23 cellular contexts compared by ENCODE assay signal in the genomic region with DNA sequence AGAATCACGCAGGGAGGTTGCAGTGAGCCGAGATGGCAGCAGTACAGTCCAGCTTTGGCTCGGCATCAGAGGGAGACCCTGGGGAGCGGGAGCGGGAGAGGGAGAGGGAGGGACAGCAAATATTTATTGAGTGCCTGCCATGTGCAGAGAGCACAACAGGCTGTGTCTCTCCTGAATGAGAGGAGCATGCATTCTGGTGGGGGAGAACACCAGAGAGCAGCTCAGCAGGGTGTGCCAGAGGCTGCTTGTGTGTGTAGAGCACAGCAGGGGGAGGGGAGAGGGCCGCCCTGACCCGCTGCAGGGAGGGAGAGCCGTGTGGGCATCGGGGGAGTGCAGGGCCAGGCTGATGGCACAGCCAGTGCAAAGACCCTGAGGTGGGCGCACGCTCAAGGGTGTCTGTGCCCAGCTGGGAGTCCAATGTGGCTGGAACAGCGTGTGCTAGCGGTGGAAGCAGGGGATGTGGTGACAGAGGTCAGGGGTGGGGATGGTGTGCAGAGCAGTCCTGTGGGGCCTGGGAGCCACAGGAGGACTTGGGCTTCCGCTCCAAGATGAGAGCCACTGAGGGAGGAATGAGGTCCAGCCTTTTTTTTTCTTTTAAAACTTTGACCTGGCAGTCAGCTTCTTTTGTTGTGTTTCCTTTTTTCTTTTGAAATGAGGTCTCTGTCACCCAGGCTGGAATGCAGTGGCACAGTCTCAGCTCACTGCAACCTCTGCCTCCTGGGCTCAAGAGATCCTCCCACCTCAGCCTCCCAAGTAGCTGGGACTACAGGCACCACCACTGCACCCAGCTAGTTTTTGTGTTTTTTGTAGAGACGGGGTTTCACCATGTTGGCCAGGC. TPM values are rescaled to one million over a fixed set of nuclear protein-coding genes. Genes with fewer than 3 reads are reported as not detected.
A peak's percentile ranks its signal among the peaks of the same experiment; 100 is the strongest.
DNase-seq lines count a peak whose midpoint lies in the region; ATAC-seq, FAIRE-seq and TF ChIP-seq lines count a peak whose summit lies in the region.
"Had no signal": no experiment of that assay in that cellular context is flagged by ENCODE, and none has a peak within 500 bp of the region (broad histone marks: within the 10 kb centered on the region; RNA-seq: fewer than 3 reads in every experiment).

No MANE protein-coding gene starts in this region.

- no peak overlapping the region for H4K91ac ChIP-seq in mesenchymal stem cell (ENCODE audit: low read length)

- peaks cover 17% of the 10 kb centered on the region for H3K9me3 Mint-ChIP-seq in GM23338
- H3K9me3 Mint-ChIP-seq: activated CD8-positive, alpha-beta T cell treated with anti-CD3 and anti-CD28 coated beads for 36 hours; CD8-positive, alpha-beta T cell; naive thymus-derived CD8-positive, alpha-beta T cell had no signal

- POLR2A ChIA-PET in HEK293 (lab: Yijun Ruan, JAX) (interaction anchor here (0.6 kb wide), 1 partner anchor 33 kb away, joined by 8 read pairs; no protein-coding TSS in a partner anchor), K562 (lab: Yijun Ruan, JAX) (interaction anchor here (0.6 to 6.7 kb wide), 13 partner anchors 9 to 289 kb away, joined by 3 to 52 read pairs (median 4); a partner anchor contains a TSS)

- H3K27me3 Mint-ChIP-seq in GM23338 (ENCODE audit: insufficient read depth, low read depth, poor library complexity) = peaks cover 8% of the 10 kb centered on the region
- H3K27me3 Mint-ChIP-seq: activated CD8-positive, alpha-beta T cell treated with anti-CD3 and anti-CD28 coated beads for 36 hours; B cell; naive thymus-derived CD8-positive, alpha-beta T cell had no signal

- TF ChIP-seq EP300 in K562 (IDR thresholded peaks at IDR 0.05; ENCODE audit: low read length) = no peak

- FAIRE-seq in K562 (lab: Jason Lieb, UNC) = no peak
- FAIRE-seq: astrocyte, islet of Langerhans had no signal

- no peaks in the 10 kb centered on the region for H3K4me1 ChIP-seq in HEK293 (ENCODE audit: control insufficient read depth, insufficient read depth, low read length)
- H3K4me1 ChIP-seq in K562 (replicated peaks in 1 of 2; ENCODE audit: control insufficient read depth in 2 of 2, insufficient read depth in 2 of 2, low read length in 2 of 2) = peaks cover 0 to 29% of the 10 kb centered on the region in 2 experiments; a peak in 2 of 5 replicates
- H3K4me1 ChIP-seq in mesenchymal stem cell (ENCODE audit: control insufficient read depth, insufficient read depth, low read depth, low read length) = peaks cover 42% of the 10 kb centered on the region
- H3K4me1 ChIP-seq in GM23338 (ENCODE audit: insufficient read depth) = no peaks in the 10 kb centered on the region
- H3K4me1 ChIP-seq: spleen, transverse colon had no signal

- peak; percentile 4 for DNase-seq in NCI-H748 (lab: John Stamatoyannopoulos, UW; ENCODE audit: unreplicated experiment)
- no peak for DNase-seq in NCI-H748 treated with DMSO at 0.1 percent for 48 hours (lab: John Stamatoyannopoulos, UW)
- DNase-seq in K562 (ENCODE audit: extremely low read depth in 1 of 4, low spot score in 3 of 4) = peak in 1 of 4 experiments; percentile 56
- no peak for DNase-seq in mesenchymal stem cell
- DNase-seq in medulla oblongata (ENCODE audit: extremely low spot score) = no peak
- no peak for DNase-seq in GM23338 (ENCODE audit: low spot score)
- DNase-seq: activated CD4-positive, CD25-positive, alpha-beta regulatory T cell treated with anti-CD3 and anti-CD28 coated beads, Interleukin-2, amount 50 U/mL, for 72 hours; activated CD8-positive, alpha-beta T cell treated with anti-CD3 and anti-CD28 coated beads for 36 hours; activated effector memory CD4-positive, alpha-beta T cell treated with Interleukin-2 at 50 U/mL for 16 hours; CD8-positive, alpha-beta T cell; H9; IMR-90; NCI-H1048; NCI-H524 treated with DMSO at 0.1 percent for 48 hours; spleen; T-helper 1 cell; transverse colon had no signal

- no peak overlapping the region for H3K4ac ChIP-seq in mesenchymal stem cell (ENCODE audit: low read depth in 1 of 2, low read length in 2 of 2)

- no peak overlapping the region for H3K4me2 ChIP-seq in K562 (ENCODE audit: insufficient read depth, low read length)
- peak overlapping the region; percentile 29 for H3K4me2 ChIP-seq in mesenchymal stem cell (ENCODE audit: low read length, poor library complexity, severe bottlenecking)
- H3K4me2 ChIP-seq in GM23338 = no peak overlapping the region

- in situ Hi-C loops in K562 (cut with MboI) = no loop called here

- 84% methylated on average over 13 of the region's 15 CpGs for WGBS in K562 (ENCODE audit: insufficient coverage, low coverage, missing lambda C conversion rate)
- WGBS in mesenchymal stem cell = 94% methylated on average over 15 of the region's 15 CpGs

- no peak overlapping the region for H2BK120ac ChIP-seq in mesenchymal stem cell (ENCODE audit: low read depth, low read length)

- intact Hi-C loops in K562 (cut with micrococcal nuclease) = no loop called here

- no peak overlapping the region for H2BK12ac ChIP-seq in mesenchymal stem cell (ENCODE audit: low read length in 2 of 2)

- peaks cover 8% of the 10 kb centered on the region for H3K9me1 ChIP-seq in K562 (ENCODE audit: control insufficient read depth, insufficient read depth, low read length)

- CTCF ChIA-PET in HEK293 (lab: Yijun Ruan, JAX) = interaction anchor here (0.7 kb wide), 1 partner anchor 49 kb away, joined by 3 read pairs; no protein-coding TSS in a partner anchor
- CTCF ChIA-PET in K562 (lab: Yijun Ruan, JAX; ENCODE audit: low intra/inter-chr PET ratio) = no interaction called here

- peak; percentile 11 for ATAC-seq in K562
- ATAC-seq in GM21367 (IDR thresholded peaks at IDR 0.05; ENCODE audit: unreplicated experiment) = no peak
- ATAC-seq in GM23338 = no peak
- ATAC-seq: activated CD8-positive, alpha-beta T cell treated with anti-CD3 and anti-CD28 coated beads for 36 hours; CD8-positive, alpha-beta T cell; naive thymus-derived CD8-positive, alpha-beta T cell had no signal

- H3K18ac ChIP-seq in mesenchymal stem cell (ENCODE audit: low read depth in 1 of 2, low read length in 2 of 2) = no peak overlapping the region

- BruUV-seq in K562 (replicated peaks; lab: Mats Ljungman, UMichigan) = no TSS peak

- H3K23ac ChIP-seq in mesenchymal stem cell (ENCODE audit: low read length in 2 of 2) = no peak overlapping the region

- H3K4me3 Mint-ChIP-seq in GM23338 = no peak overlapping the region
- H3K4me3 Mint-ChIP-seq: activated CD8-positive, alpha-beta T cell treated with anti-CD3 and anti-CD28 coated beads for 36 hours; B cell; CD8-positive, alpha-beta T cell; H9 had no signal

- H3K27me3 ChIP-seq in K562 (ENCODE audit: control insufficient read depth in 2 of 2, insufficient read depth in 2 of 2, low read length in 2 of 2) (no peaks in the 10 kb centered on the region), mesenchymal stem cell (ENCODE audit: control insufficient read depth in 1 of 2, insufficient read depth in 1 of 2, low read length in 2 of 2) (no peaks in the 10 kb centered on the region), GM23338 (ENCODE audit: insufficient read depth) (no peaks in the 10 kb centered on the region)
- H3K27me3 ChIP-seq: spleen, transverse colon had no signal

- H3K27ac ChIP-seq in HEK293 (ENCODE audit: extremely low read depth, low read depth, low read length) (no peak overlapping the region), K562 (ENCODE audit: extremely low read depth, low read depth, low read length) (no peak overlapping the region), mesenchymal stem cell (ENCODE audit: low read length, poor library complexity, severe bottlenecking) (no peak overlapping the region), GM23338 (ENCODE audit: low read depth) (no peak overlapping the region)
- H3K27ac ChIP-seq: spleen, transverse colon had no signal

- H3K79me2 ChIP-seq in K562 (ENCODE audit: control insufficient read depth, insufficient read depth, low read length) = no peaks in the 10 kb centered on the region
- H3K79me2 ChIP-seq in GM23338 (replicated peaks; ENCODE audit: insufficient read depth) = no peaks in the 10 kb centered on the region

- H2BK5ac ChIP-seq in mesenchymal stem cell (ENCODE audit: low read depth, low read length, poor library complexity, severe bottlenecking) = peak overlapping the region; percentile 37

- H4K20me1 ChIP-seq in K562 (replicated peaks; ENCODE audit: control insufficient read depth, insufficient read depth, low read length) = peaks cover 23% of the 10 kb centered on the region
- H4K20me1 ChIP-seq in GM23338 (replicated peaks; ENCODE audit: insufficient read depth) = no peaks in the 10 kb centered on the region

- H3K4me3 ChIP-seq in HEK293 (ENCODE audit: low read depth, low read length) (no peak overlapping the region), K562 (no peak overlapping the region), mesenchymal stem cell (ENCODE audit: insufficient read depth in 1 of 2, low read depth in 1 of 2, low read length in 2 of 2) (no peak overlapping the region), GM23338 (no peak overlapping the region)
- H3K4me3 ChIP-seq: spleen, transverse colon had no signal

- H3K4me1 Mint-ChIP-seq in GM23338 = no peaks in the 10 kb centered on the region
- H3K4me1 Mint-ChIP-seq: B cell had no signal

- H3K36me3 Mint-ChIP-seq in GM23338 (ENCODE audit: low read depth) = peaks cover 55% of the 10 kb centered on the region

- TF ChIP-seq POLR2A in K562 (conservative IDR thresholded peaks at IDR 0.05) = peak; percentile 68

- no peaks in the 10 kb centered on the region for H3K9me2 ChIP-seq in GM23338 (ENCODE audit: insufficient read depth)

- no peak overlapping the region for H3K27ac Mint-ChIP-seq in GM23338
- H3K27ac Mint-ChIP-seq: activated CD8-positive, alpha-beta T cell treated with anti-CD3 and anti-CD28 coated beads for 36 hours; B cell; CD8-positive, alpha-beta T cell; H9 had no signal

- no peak overlapping the region for H4K8ac ChIP-seq in mesenchymal stem cell (ENCODE audit: low read length)

- peaks cover 4 to 59% of the 10 kb centered on the region in 2 experiments; a peak in 2 of 3 replicates for H3K36me3 ChIP-seq in HEK293 (ENCODE audit: control insufficient read depth in 2 of 2, insufficient read depth in 1 of 2, low read length in 2 of 2)
- H3K36me3 ChIP-seq in K562 (ENCODE audit: control insufficient read depth, insufficient read depth, low read length) = peaks cover 70% of the 10 kb centered on the region
- peaks cover 45 to 50% of the 10 kb centered on the region in 2 experiments for H3K36me3 ChIP-seq in mesenchymal stem cell (ENCODE audit: control insufficient read depth in 1 of 2, insufficient read depth in 2 of 2, low read depth in 1 of 2, low read length in 2 of 2)
- H3K36me3 ChIP-seq in GM23338 (ENCODE audit: insufficient read depth) = 0 out of 2 replicates have a peak, but pooled peaks cover 5% of the 10 kb centered on the region

- H3K9me3 ChIP-seq in HEK293 (ENCODE audit: control insufficient read depth, insufficient read depth, low read depth, low read length) (no peaks in the 10 kb centered on the region), K562 (replicated peaks; ENCODE audit: control insufficient read depth, insufficient read depth, low read depth, low read length) (no peaks in the 10 kb centered on the region), mesenchymal stem cell (ENCODE audit: control insufficient read depth, low read length) (no peaks in the 10 kb centered on the region)
- H3K9me3 ChIP-seq: spleen, transverse colon had no signal

- peaks cover 7% of the 10 kb centered on the region for H3K79me1 ChIP-seq in mesenchymal stem cell (replicated peaks; ENCODE audit: low read length, poor library complexity, severe bottlenecking)

- H3K14ac ChIP-seq in mesenchymal stem cell (ENCODE audit: low read length in 2 of 2) = no peak overlapping the region

- no peaks in the 10 kb centered on the region for H3F3A ChIP-seq in GM23338 (replicated peaks; ENCODE audit: low read depth)

- H2AFZ ChIP-seq in K562 (ENCODE audit: low read depth, low read length) (no peak overlapping the region), mesenchymal stem cell (ENCODE audit: low read depth, low read length) (no peak overlapping the region), GM23338 (no peak overlapping the region)

- peak overlapping the region in 1 of 2 experiments; percentile 74; a peak in 2 of 4 replicates for H3K9ac ChIP-seq in K562 (ENCODE audit: insufficient read depth in 1 of 2, low read depth in 2 of 2, low read length in 2 of 2)
- no peak overlapping the region for H3K9ac ChIP-seq in mesenchymal stem cell (ENCODE audit: low read length)

- TF ChIP-seq CTCF in HEK293 (tag by site-specific recombination; IDR thresholded peaks at IDR 0.05) = no peak
- no peak for TF ChIP-seq CTCF in K562 (IDR thresholded peaks at IDR 0.05 in 2 of 3, conservative IDR thresholded peaks at IDR 0.05 in 1 of 3; ENCODE audit: insufficient read depth in 2 of 3, low read depth in 1 of 3, low read length in 3 of 3)
- TF ChIP-seq CTCF in GM23338 (conservative IDR thresholded peaks at IDR 0.05; ENCODE audit: low read depth in 2 of 2) = no peak

- H2AK5ac ChIP-seq in mesenchymal stem cell (ENCODE audit: low read length, severe bottlenecking) = no peak overlapping the region

- H2BK15ac ChIP-seq in mesenchymal stem cell (ENCODE audit: low read depth, poor library complexity, severe bottlenecking) = no peak overlapping the region

- TF ChIP-seq RAD21 in K562 (CRISPR knock-in tag; conservative IDR thresholded peaks at IDR 0.05 in 1 of 2, IDR thresholded peaks at IDR 0.05 in 1 of 2) = no peak

RNA-seq across cellular contexts. Expression of a gene that starts 12.0 kb away (rescaled TPM):
- total RNA-seq in K562 (2011; cell fraction: chromatin; rRNA removed; ENCODE audit: low replicate concordance) = 1,132 and 1,539 TPM in 2 replicates
- total RNA-seq in K562 (2011; cell fraction: nucleolus; rRNA removed) = 736 and 826 TPM in 2 replicates
- total RNA-seq in K562 (2011; cell fraction: nucleoplasm; rRNA removed) = 718 and 814 TPM in 2 replicates
- 174 and 195 TPM in 2 replicates for total RNA-seq in K562 (2014; rRNA removed)
- 104 and 115 TPM in 2 replicates for total RNA-seq in K562 (2014; rRNA removed; fragmentation: Illumina TruSeq; extraction: Trizol)
- total RNA-seq in K562 (2015; rRNA removed; fragmentation: Illumina TruSeq; extraction: Trizol) = 170 and 172 TPM in 2 replicates
- 251 and 267 TPM in 2 replicates for total RNA-seq in K562 (2021)
- polyA plus RNA-seq in K562 (2011; rRNA removed) = 193 and 247 TPM in 2 replicates
- polyA plus RNA-seq in K562 (2011; cell fraction: cytosol; rRNA removed) = 143 and 211 TPM in 2 replicates
- 801 and 951 TPM in 2 replicates for polyA plus RNA-seq in K562 (2011; cell fraction: nucleus; rRNA removed)
- polyA plus RNA-seq in K562 (2012) = 185 and 193 TPM in 2 replicates
- polyA plus RNA-seq in K562 (2014; fragmentation: Illumina TruSeq; extraction: Trizol) = 250 and 261 TPM in 2 replicates
- 10 to 100 TPM; 13.2 to 28.8 TPM for polyA plus RNA-seq in K562 (2014; fragmentation: Nextera tagmentation; extraction: Ambion mirVana)
- 268 and 298 TPM in 2 replicates for polyA plus RNA-seq in K562 (2014; rRNA removed)
- polyA minus RNA-seq in K562 (2011; rRNA and poly(A)+ RNA removed) = 228 and 271 TPM in 2 replicates
- polyA minus RNA-seq in K562 (2011; cell fraction: cytosol; rRNA and poly(A)+ RNA removed) = 95.6 and 98.4 TPM in 2 replicates
- polyA minus RNA-seq in K562 (2011; cell fraction: nucleus; rRNA and poly(A)+ RNA removed) = 325 and 509 TPM in 2 replicates
- 30.8 TPM for polyA plus RNA-seq in mesenchymal stem cell (2013, experiment 1 of 2)
- polyA plus RNA-seq in mesenchymal stem cell (2013, experiment 2 of 2) = 29.5 TPM
- 30.7 and 34.1 TPM in 2 replicates for total RNA-seq in GM23338 (2014; rRNA removed; shearing (Covaris generic))
- 21.6 and 23.0 TPM in 2 replicates for polyA plus RNA-seq in GM23338 (2016; fragmentation: Nextera tagmentation; extraction: Ambion mirVana)

RNA-seq across cellular contexts. Expression of a gene that starts 35.7 kb away (rescaled TPM):
- 72.2 and 221 TPM in 2 replicates for total RNA-seq in K562 (2011; cell fraction: chromatin; rRNA removed; ENCODE audit: low replicate concordance)
- 489 and 555 TPM in 2 replicates for total RNA-seq in K562 (2011; cell fraction: nucleolus; rRNA removed)
- total RNA-seq in K562 (2011; cell fraction: nucleoplasm; rRNA removed) = 263 and 279 TPM in 2 replicates
- total RNA-seq in K562 (2014; rRNA removed) = 894 and 989 TPM in 2 replicates
- total RNA-seq in K562 (2014; rRNA removed; fragmentation: Illumina TruSeq; extraction: Trizol) = 41.9 and 82.9 TPM in 2 replicates
- 135 and 153 TPM in 2 replicates for total RNA-seq in K562 (2015; rRNA removed; fragmentation: Illumina TruSeq; extraction: Trizol)
- total RNA-seq in K562 (2021) = 551 and 557 TPM in 2 replicates
- 124 and 218 TPM in 2 replicates for polyA plus RNA-seq in K562 (2011; rRNA removed)
- 273 and 603 TPM in 2 replicates for polyA plus RNA-seq in K562 (2011; cell fraction: cytosol; rRNA removed)
- 110 and 123 TPM in 2 replicates for polyA plus RNA-seq in K562 (2011; cell fraction: nucleus; rRNA removed)
- polyA plus RNA-seq in K562 (2012) = 384 and 632 TPM in 2 replicates
- 33.8 and 82.2 TPM in 2 replicates for polyA plus RNA-seq in K562 (2014; fragmentation: Illumina TruSeq; extraction: Trizol)
- polyA plus RNA-seq in K562 (2014; fragmentation: Nextera tagmentation; extraction: Ambion mirVana) = 10 to 100 TPM; 15.1 to 34.8 TPM
- 666 and 827 TPM in 2 replicates for polyA plus RNA-seq in K562 (2014; rRNA removed)
- 50.1 and 80.5 TPM in 2 replicates for polyA minus RNA-seq in K562 (2011; rRNA and poly(A)+ RNA removed)
- polyA minus RNA-seq in K562 (2011; cell fraction: cytosol; rRNA and poly(A)+ RNA removed) = 107 and 114 TPM in 2 replicates
- polyA minus RNA-seq in K562 (2011; cell fraction: nucleus; rRNA and poly(A)+ RNA removed) = 37.7 and 69.6 TPM in 2 replicates
- 27.4 TPM for polyA plus RNA-seq in mesenchymal stem cell (2013, experiment 1 of 2)
- 27.8 TPM for polyA plus RNA-seq in mesenchymal stem cell (2013, experiment 2 of 2)
- 60.3 and 62.3 TPM in 2 replicates for total RNA-seq in GM23338 (2014; rRNA removed; shearing (Covaris generic))
- 72.7 and 74.8 TPM in 2 replicates for polyA plus RNA-seq in GM23338 (2016; fragmentation: Nextera tagmentation; extraction: Ambion mirVana)

RNA-seq across cellular contexts. Expression of a gene that starts 45.3 kb away (rescaled TPM):
- total RNA-seq in K562 (2011; cell fraction: chromatin; rRNA removed; ENCODE audit: low replicate concordance) = 11.2 and 34.3 TPM in 2 replicates
- total RNA-seq in K562 (2011; cell fraction: nucleolus; rRNA removed) = 28.7 and 33.9 TPM in 2 replicates
- 18.1 and 19.5 TPM in 2 replicates for total RNA-seq in K562 (2011; cell fraction: nucleoplasm; rRNA removed)
- total RNA-seq in K562 (2014; rRNA removed) (9.3 and 13.6 TPM in 2 replicates), K562 (2014; rRNA removed; fragmentation: Illumina TruSeq; extraction: Trizol) (2.1 and 2.8 TPM in 2 replicates), K562 (2015; rRNA removed; fragmentation: Illumina TruSeq; extraction: Trizol) (4.7 and 5.2 TPM in 2 replicates), K562 (2021) (11.3 and 15.6 TPM in 2 replicates)
- polyA plus RNA-seq in K562 (2011; rRNA removed) (1.6 and 2.1 TPM in 2 replicates), K562 (2014; fragmentation: Illumina TruSeq; extraction: Trizol) (6.3 and 8.9 TPM in 2 replicates), K562 (2014; fragmentation: Nextera tagmentation; extraction: Ambion mirVana) (1 to 10 TPM; 1.6 to 2.3 TPM), K562 (2014; rRNA removed) (7.1 and 8.6 TPM in 2 replicates), GM23338 (2016; fragmentation: Nextera tagmentation; extraction: Ambion mirVana) (0.35 TPM in 1 of 2 replicates, not detected in the other)
- polyA plus RNA-seq in K562 (2011; cell fraction: cytosol; rRNA removed) = 1.8 and 5.8 TPM in 2 replicates
- polyA plus RNA-seq in K562 (2011; cell fraction: nucleus; rRNA removed) = 6.5 and 19.5 TPM in 2 replicates
- 5.2 and 6.4 TPM in 2 replicates for polyA plus RNA-seq in K562 (2012)
- polyA minus RNA-seq in K562 (2011; rRNA and poly(A)+ RNA removed) = 1.3 and 1.8 TPM in 2 replicates
- 1.5 and 3.9 TPM in 2 replicates for polyA minus RNA-seq in K562 (2011; cell fraction: cytosol; rRNA and poly(A)+ RNA removed)
- polyA minus RNA-seq in K562 (2011; cell fraction: nucleus; rRNA and poly(A)+ RNA removed) = 8.3 and 12.3 TPM in 2 replicates
- polyA plus RNA-seq in mesenchymal stem cell (2013, experiment 1 of 2) = 0.18 TPM
- polyA plus RNA-seq in mesenchymal stem cell (2013, experiment 2 of 2) = 0.11 TPM
- 0.14 TPM in 1 of 2 replicates, not detected in the other for total RNA-seq in GM23338 (2014; rRNA removed; shearing (Covaris generic))
- polyA plus RNA-seq: naive thymus-derived CD8-positive, alpha-beta T cell had no signal

RNA-seq across cellular contexts. Expression of a gene that starts 48.0 kb away (rescaled TPM):
- 121 and 504 TPM in 2 replicates for total RNA-seq in K562 (2011; cell fraction: chromatin; rRNA removed; ENCODE audit: low replicate concordance)
- 857 and 885 TPM in 2 replicates for total RNA-seq in K562 (2011; cell fraction: nucleolus; rRNA removed)
- total RNA-seq in K562 (2011; cell fraction: nucleoplasm; rRNA removed) = 325 and 370 TPM in 2 replicates
- 871 and 1,007 TPM in 2 replicates for total RNA-seq in K562 (2014; rRNA removed)
- total RNA-seq in K562 (2014; rRNA removed; fragmentation: Illumina TruSeq; extraction: Trizol) = 69.0 and 87.5 TPM in 2 replicates
- 164 and 196 TPM in 2 replicates for total RNA-seq in K562 (2015; rRNA removed; fragmentation: Illumina TruSeq; extraction: Trizol)
- total RNA-seq in K562 (2021) = 626 and 641 TPM in 2 replicates
- 203 and 277 TPM in 2 replicates for polyA plus RNA-seq in K562 (2011; rRNA removed)
- 382 and 1,449 TPM in 2 replicates for polyA plus RNA-seq in K562 (2011; cell fraction: cytosol; rRNA removed)
- 629 and 1,089 TPM in 2 replicates for polyA plus RNA-seq in K562 (2011; cell fraction: nucleus; rRNA removed)
- 282 and 288 TPM in 2 replicates for polyA plus RNA-seq in K562 (2012)
- 106 and 159 TPM in 2 replicates for polyA plus RNA-seq in K562 (2014; fragmentation: Illumina TruSeq; extraction: Trizol)
- 10 to 100 TPM; 13.5 to 23.5 TPM for polyA plus RNA-seq in K562 (2014; fragmentation: Nextera tagmentation; extraction: Ambion mirVana)
- polyA plus RNA-seq in K562 (2014; rRNA removed) = 707 and 732 TPM in 2 replicates
- 35.0 and 44.2 TPM in 2 replicates for polyA minus RNA-seq in K562 (2011; rRNA and poly(A)+ RNA removed)
- polyA minus RNA-seq in K562 (2011; cell fraction: cytosol; rRNA and poly(A)+ RNA removed) = 212 and 264 TPM in 2 replicates
- 294 and 313 TPM in 2 replicates for polyA minus RNA-seq in K562 (2011; cell fraction: nucleus; rRNA and poly(A)+ RNA removed)
- 13.7 TPM for polyA plus RNA-seq in mesenchymal stem cell (2013, experiment 1 of 2)
- 13.9 TPM for polyA plus RNA-seq in mesenchymal stem cell (2013, experiment 2 of 2)
- 58.8 and 83.7 TPM in 2 replicates for total RNA-seq in GM23338 (2014; rRNA removed; shearing (Covaris generic))
- 53.3 and 58.4 TPM in 2 replicates for polyA plus RNA-seq in GM23338 (2016; fragmentation: Nextera tagmentation; extraction: Ambion mirVana)

RNA-seq across cellular contexts. Expression of a gene that starts 57.8 kb away (rescaled TPM):
- total RNA-seq in K562 (2011; cell fraction: chromatin; rRNA removed; ENCODE audit: low replicate concordance) = 4.4 and 6.2 TPM in 2 replicates
- 3.0 TPM in 2 replicates for total RNA-seq in K562 (2011; cell fraction: nucleolus; rRNA removed)
- 4.6 and 4.7 TPM in 2 replicates for total RNA-seq in K562 (2011; cell fraction: nucleoplasm; rRNA removed)
- 0.18 and 0.49 TPM in 2 replicates for total RNA-seq in K562 (2014; rRNA removed)
- total RNA-seq in K562 (2014; rRNA removed; fragmentation: Illumina TruSeq; extraction: Trizol) = 0.41 and 0.47 TPM in 2 replicates
- 0.15 and 0.25 TPM in 2 replicates for total RNA-seq in K562 (2015; rRNA removed; fragmentation: Illumina TruSeq; extraction: Trizol)
- total RNA-seq in K562 (2021) = 0.53 and 0.54 TPM in 2 replicates
- polyA plus RNA-seq in K562 (2011; rRNA removed) = 2.2 and 2.4 TPM in 2 replicates
- polyA plus RNA-seq in K562 (2011; cell fraction: cytosol; rRNA removed) = 0.63 and 1.4 TPM in 2 replicates
- polyA plus RNA-seq in K562 (2011; cell fraction: nucleus; rRNA removed) = 1.9 and 2.6 TPM in 2 replicates
- 0.59 and 4.0 TPM in 2 replicates for polyA plus RNA-seq in K562 (2012)
- polyA plus RNA-seq in K562 (2014; fragmentation: Illumina TruSeq; extraction: Trizol) = 0.46 TPM in 2 replicates
- under 1 TPM; 0.07 to 0.10 TPM for polyA plus RNA-seq in K562 (2014; fragmentation: Nextera tagmentation; extraction: Ambion mirVana)
- polyA plus RNA-seq in K562 (2014; rRNA removed) = 0.36 and 1.7 TPM in 2 replicates
- polyA minus RNA-seq in K562 (2011; rRNA and poly(A)+ RNA removed) = 1.4 and 3.0 TPM in 2 replicates
- 0.46 and 0.67 TPM in 2 replicates for polyA minus RNA-seq in K562 (2011; cell fraction: cytosol; rRNA and poly(A)+ RNA removed)
- 0.67 and 1.00 TPM in 2 replicates for polyA minus RNA-seq in K562 (2011; cell fraction: nucleus; rRNA and poly(A)+ RNA removed)
- 0.48 TPM for polyA plus RNA-seq in mesenchymal stem cell (2013, experiment 1 of 2)
- 0.41 TPM for polyA plus RNA-seq in mesenchymal stem cell (2013, experiment 2 of 2)
- total RNA-seq in GM23338 (2014; rRNA removed; shearing (Covaris generic)) = 5.5 and 6.0 TPM in 2 replicates
- 4.4 and 4.9 TPM in 2 replicates for polyA plus RNA-seq in GM23338 (2016; fragmentation: Nextera tagmentation; extraction: Ambion mirVana)
